In the genomic region with DNA sequence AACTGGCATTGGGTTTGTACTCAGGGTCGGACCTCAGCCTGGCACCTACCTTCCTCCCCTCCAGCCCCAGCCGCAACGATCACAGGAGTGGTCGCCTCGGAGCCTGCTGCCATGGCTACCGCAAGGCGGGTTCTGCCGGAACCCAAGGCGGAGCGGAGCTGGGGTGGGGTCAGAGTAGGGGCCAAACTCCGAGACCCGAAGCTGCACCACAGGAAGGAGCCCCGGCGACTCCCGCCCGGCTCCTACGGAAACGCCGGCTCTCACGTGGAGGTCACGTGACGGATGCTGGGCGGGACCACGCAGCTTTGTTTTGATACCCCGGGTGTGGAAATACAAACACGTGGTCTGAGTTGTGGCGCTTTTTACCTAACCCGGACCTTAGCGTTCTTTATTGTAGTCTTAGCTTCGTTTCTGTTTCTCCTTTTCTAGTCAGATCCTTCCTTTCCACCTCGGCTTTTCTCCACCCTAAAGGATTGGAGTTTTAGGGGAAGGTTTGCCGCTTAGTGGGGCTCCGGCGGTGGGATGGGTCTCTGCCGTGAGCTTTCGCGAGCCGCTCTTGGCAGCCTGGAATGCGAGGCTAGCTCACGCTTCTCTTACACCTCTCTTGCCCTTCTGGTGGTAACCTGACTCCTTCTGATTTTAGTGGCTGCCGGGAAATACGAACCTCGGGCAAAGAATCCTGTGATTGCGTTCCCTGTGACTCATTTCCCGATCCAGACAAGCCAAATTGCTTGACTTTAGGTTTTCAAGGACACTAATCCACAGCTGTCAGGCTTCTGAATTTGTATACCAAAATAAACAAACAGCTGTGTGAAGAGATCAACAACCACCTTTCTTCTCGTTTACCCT, we compare ENCODE assay signal across 7 cellular contexts. TPM values are rescaled to one million over a fixed set of nuclear protein-coding genes. Genes with fewer than 3 reads are reported as not detected.
DNase-seq lines count a peak whose midpoint lies in the region; ATAC-seq, FAIRE-seq and TF ChIP-seq lines count a peak whose summit lies in the region.

Gene HSPBAP1, minus strand, starts transcription at position 264 of the 849 bp plus-strand sequence. Its CDS starts 151 bp downstream, at position 113.

- TF ChIP-seq CTCF in WI38 (IDR thresholded peaks at IDR 0.05; ENCODE audit: low read depth, low read length) (no peak), HepG2 (CRISPR knock-in tag; IDR thresholded peaks at IDR 0.05) (no peak)

- no peaks in the 10 kb centered on the region for H3K27me3 ChIP-seq in HepG2 (ENCODE audit: control insufficient read depth in 1 of 2, insufficient read depth in 2 of 2, low read length in 2 of 2)

- peak within 1 kb of the TSS; percentile 80 for H3K9ac ChIP-seq in HepG2 (ENCODE audit: insufficient read depth, low read depth, low read length)

- CTCF ChIA-PET in HepG2 (lab: Yijun Ruan, JAX; ENCODE audit: low intra/inter-chr PET ratio, low total read pairs), result no interaction called here

- peaks cover 3% of the 10 kb centered on the region for H3K79me2 ChIP-seq in HepG2 (ENCODE audit: insufficient read depth, low read length)

- WGBS in HepG2 (ENCODE audit: low lambda C conversion rate), result under 1% methylated on average over 23 of the region's 46 CpGs

- H3K4me2 ChIP-seq in HepG2 (ENCODE audit: low read depth, low read length), result peak within 1 kb of the TSS; percentile 96

- BruUV-seq in HepG2 (replicated peaks; lab: Mats Ljungman, UMichigan), result TSS peak; percentile 67

- no peaks in the 10 kb centered on the region for H4K20me1 ChIP-seq in HepG2 (ENCODE audit: insufficient read depth, low read length)

- peak; percentile 84 for DNase-seq in HepG2 (ENCODE audit: low spot score)
- DNase-seq in stimulated activated CD4-positive, alpha-beta T cell treated with anti-CD3 and anti-CD28 coated beads, Interleukin-4, amount 100 ng/mL, for 24 hours, result peak; percentile 91
- no peak for DNase-seq in NCI-H187 (lab: John Stamatoyannopoulos, UW)

- peak within 1 kb of the TSS; percentile 79 for H3K4me3 ChIP-seq in WI38 (ENCODE audit: low read depth, low read length)
- peak within 1 kb of the TSS; percentile 68 to 83 (median 75) for H3K4me3 ChIP-seq in HepG2 (replicated peaks in 1 of 3; ENCODE audit: insufficient read depth in 1 of 3, low read depth in 2 of 3, low read length in 3 of 3)

- TF ChIP-seq EP300 in HepG2 (IDR thresholded peaks at IDR 0.05; ENCODE audit: low read depth in 2 of 2, low read length in 2 of 2), result no peak
- peak; percentile 33; the same call in 1 of the 2 replicates for TF ChIP-seq EP300 in HepG2 (CRISPR knock-in tag; IDR thresholded peaks at IDR 0.05; ENCODE audit: borderline replicate concordance)

- peaks cover 54% of the 10 kb centered on the region for H3K4me1 ChIP-seq in HepG2 (ENCODE audit: insufficient read depth, low read length)

- peak within 1 kb of the TSS; percentile 32 for H2AFZ ChIP-seq in HepG2 (ENCODE audit: low read length)

- TF ChIP-seq RAD21 in HepG2 (CRISPR knock-in tag; IDR thresholded peaks at IDR 0.05), result peak; percentile 56; the same call in 1 of the 2 replicates

- ATAC-seq in HG03159 (IDR thresholded peaks at IDR 0.05; ENCODE audit: unreplicated experiment) (peak; percentile 70), HepG2 (peak; percentile 70)

- H3K27ac ChIP-seq in cingulate gyrus (ENCODE audit: low read depth, low read length) (peak within 1 kb of the TSS; percentile 92), HepG2 (ENCODE audit: extremely low read length, insufficient read depth, low read length) (peak within 1 kb of the TSS; percentile 86)

- in situ Hi-C loops in GM18951 (cut with MboI; ENCODE audit: low sequenced_read_pairs, unreplicated experiment) (no loop called here), HepG2 (cut with HindIII; ENCODE audit: extremely low pct_ligation_motif_present, low pct_unique_long_range_greater_than_20kb) (no loop called here)

- no peaks in the 10 kb centered on the region for H3K9me3 ChIP-seq in HepG2 (ENCODE audit: low read length)

- TF ChIP-seq POLR2A in GM18951 (IDR thresholded peaks at IDR 0.05; ENCODE audit: extremely low read depth, insufficient read depth, insufficient read length), result peak; percentile 83
- TF ChIP-seq POLR2A in HepG2 (IDR thresholded peaks at IDR 0.05; ENCODE audit: insufficient read depth in 1 of 2, low read depth in 2 of 2, low read length in 2 of 2), result peak; percentile 60 to 66; a peak in 3 of 4 replicates

- intact Hi-C loops in HepG2 (cut with micrococcal nuclease; ENCODE audit: unreplicated experiment), result loop anchor here (2.0 kb wide), 1 partner anchor 39 kb away; no protein-coding TSS in a partner anchor

- POLR2A ChIA-PET in HepG2 (lab: Yijun Ruan, JAX), result interaction anchor here (0.8 to 1.3 kb wide), 7 partner anchors 10 to 378 kb away, joined by 3 to 8 read pairs (median 3); partner anchors contain the start of genes KPNA1, PARP14 and WDR5B

- no peaks in the 10 kb centered on the region for H3K36me3 ChIP-seq in HepG2 (replicated peaks in 1 of 2; ENCODE audit: control insufficient read depth in 1 of 2, insufficient read depth in 2 of 2, low read length in 2 of 2)

- peak; percentile 39 for FAIRE-seq in HepG2 (lab: Jason Lieb, UNC)

TF ChIP-seq in HepG2, 621 proteins besides CTCF, POLR2A, EP300 and RAD21 (continues in another document):
- TF ChIP-seq, protein P1, sequence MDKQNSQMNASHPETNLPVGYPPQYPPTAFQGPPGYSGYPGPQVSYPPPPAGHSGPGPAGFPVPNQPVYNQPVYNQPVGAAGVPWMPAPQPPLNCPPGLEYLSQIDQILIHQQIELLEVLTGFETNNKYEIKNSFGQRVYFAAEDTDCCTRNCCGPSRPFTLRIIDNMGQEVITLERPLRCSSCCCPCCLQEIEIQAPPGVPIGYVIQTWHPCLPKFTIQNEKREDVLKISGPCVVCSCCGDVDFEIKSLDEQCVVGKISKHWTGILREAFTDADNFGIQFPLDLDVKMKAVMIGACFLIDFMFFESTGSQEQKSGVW (CRISPR knock-in tag; IDR thresholded peaks at IDR 0.05; ENCODE audit: borderline replicate concordance), result no peak; the same call in 1 of the 2 replicates
- no peak; the same call in 1 of the 2 replicates for TF ChIP-seq SSRP1 (CRISPR knock-in tag; IDR thresholded peaks at IDR 0.05)
- TF ChIP-seq KDM5A (IDR thresholded peaks at IDR 0.05; ENCODE audit: borderline replicate concordance, low read length), result peak; percentile 61; the same call in 1 of the 2 replicates
- 0 out of 2 replicates have a peak, but pooled peaks have one; percentile 48 for TF ChIP-seq ZNF230 (CRISPR knock-in tag; IDR thresholded peaks at IDR 0.05)
- no peak for TF ChIP-seq KAT2B (IDR thresholded peaks at IDR 0.05; ENCODE audit: borderline replicate concordance, low read depth, low read length)
- TF ChIP-seq ZFAT (CRISPR knock-in tag; conservative IDR thresholded peaks at IDR 0.05), result no peak
- TF ChIP-seq CREB1 (IDR thresholded peaks at IDR 0.05), result no peak
- no peak for TF ChIP-seq CREB1 (CRISPR knock-in tag; IDR thresholded peaks at IDR 0.05)
- peak; percentile 42; the same call in 1 of the 2 replicates for TF ChIP-seq ZSCAN21 (CRISPR knock-in tag; IDR thresholded peaks at IDR 0.05; ENCODE audit: borderline replicate concordance)
- TF ChIP-seq HNRNPH1 (optimal IDR thresholded peaks at IDR 0.05; ENCODE audit: low read depth, low read length), result no peak
- TF ChIP-seq RARG (CRISPR knock-in tag; IDR thresholded peaks at IDR 0.05; ENCODE audit: low read depth), result no peak
- TF ChIP-seq TOPORS (CRISPR knock-in tag; IDR thresholded peaks at IDR 0.05), result peak; percentile 68; the same call in 1 of the 2 replicates
- TF ChIP-seq EEA1 (CRISPR knock-in tag; IDR thresholded peaks at IDR 0.05; ENCODE audit: borderline replicate concordance), result no peak
- no peak for TF ChIP-seq ZNF782 (CRISPR knock-in tag; IDR thresholded peaks at IDR 0.05; ENCODE audit: borderline replicate concordance)
- TF ChIP-seq ZUFSP (CRISPR knock-in tag; IDR thresholded peaks at IDR 0.05; ENCODE audit: borderline replicate concordance), result no peak

RNA-seq across cellular contexts. Expression of gene HSPBAP1, which starts in this region (rescaled TPM):
- total RNA-seq in HepG2 (2016; rRNA removed; fragmentation: Illumina TruSeq; extraction: Trizol), result 5.1 and 5.7 TPM in 2 replicates
- total RNA-seq in HepG2 (2016; cell fraction: cytosol; rRNA removed; fragmentation: Illumina TruSeq; extraction: Trizol; ENCODE audit: low read depth), result 1.9 and 3.0 TPM in 2 replicates
- 4.4 and 5.3 TPM in 2 replicates for total RNA-seq in HepG2 (2016; cell fraction: insoluble cytoplasmic fraction; rRNA removed; fragmentation: Illumina TruSeq; extraction: Trizol)
- 2.2 and 3.2 TPM in 2 replicates for total RNA-seq in HepG2 (2016; cell fraction: membrane; rRNA removed; fragmentation: Illumina TruSeq; extraction: Trizol)
- 5.3 and 7.2 TPM in 2 replicates for total RNA-seq in HepG2 (2016; cell fraction: nucleus; rRNA removed; fragmentation: Illumina TruSeq; extraction: Trizol)
- 3.6 and 4.2 TPM in 2 replicates for polyA plus RNA-seq in HepG2 (2011; rRNA removed)
- polyA plus RNA-seq in HepG2 (2011; cell fraction: cytosol; rRNA removed), result 1.7 and 2.3 TPM in 2 replicates
- polyA plus RNA-seq in HepG2 (2011; cell fraction: nucleus; rRNA removed), result 4.2 and 5.9 TPM in 2 replicates
- 2.9 and 3.4 TPM in 2 replicates for polyA plus RNA-seq in HepG2 (2012)
- polyA plus RNA-seq in HepG2 (2016; cell fraction: cytosol; fragmentation: Illumina TruSeq; extraction: Trizol; ENCODE audit: low read depth), result 0.77 and 0.87 TPM in 2 replicates
- 4.3 and 5.0 TPM in 2 replicates for polyA plus RNA-seq in HepG2 (2016; cell fraction: insoluble cytoplasmic fraction; fragmentation: Illumina TruSeq; extraction: Trizol; ENCODE audit: low read depth)
- 0.88 and 1.1 TPM in 2 replicates for polyA plus RNA-seq in HepG2 (2016; cell fraction: membrane; fragmentation: Illumina TruSeq; extraction: Trizol; ENCODE audit: low read depth)
- polyA plus RNA-seq in HepG2 (2016; cell fraction: nucleus; fragmentation: Illumina TruSeq; extraction: Trizol; ENCODE audit: insufficient read depth, low read depth), result 11.7 and 12.8 TPM in 2 replicates
- polyA minus RNA-seq in HepG2 (2011; rRNA and poly(A)+ RNA removed; ENCODE audit: low replicate concordance), result 1.4 and 10.3 TPM in 2 replicates
- polyA minus RNA-seq in HepG2 (2011; cell fraction: cytosol; rRNA and poly(A)+ RNA removed), result 1.4 and 1.5 TPM in 2 replicates
- 8.5 and 9.3 TPM in 2 replicates for polyA minus RNA-seq in HepG2 (2011; cell fraction: nucleus; rRNA and poly(A)+ RNA removed)

Comparison
In these comparisons a context has a peak if more than half of its experiments do, and no peak if none do; other contexts are left out.
1. DNase-seq: peak in HepG2 (single experiment) and stimulated activated CD4-positive, alpha-beta T cell treated with anti-CD3 and anti-CD28 coated beads, Interleukin-4, amount 100 ng/mL, for 24 hours (single experiment); none in NCI-H187 (0 of 2).